8 cellular contexts compared by ENCODE assay signal in genomic region chr9:136864996-136865767, GRCh38. TPM values are rescaled to one million over a fixed set of nuclear protein-coding genes. Genes with fewer than 3 reads are reported as not detected.
DNase-seq lines count a peak whose midpoint lies in the region; ATAC-seq, FAIRE-seq and TF ChIP-seq lines count a peak whose summit lies in the region.

No MANE protein-coding gene starts in this region.

- H2AFZ ChIP-seq in DND-41 (ENCODE audit: low read depth, low read length), result no peak overlapping the region
- no peak overlapping the region for H2AFZ ChIP-seq in SU-DHL-6 (ENCODE audit: low read depth, low read length, severe bottlenecking)
- no peak overlapping the region for H2AFZ ChIP-seq in fibroblast of lung (ENCODE audit: low read length)
- H2AFZ ChIP-seq in parathyroid adenoma, result no peak overlapping the region

- H3K4me2 ChIP-seq in DND-41 (ENCODE audit: insufficient read depth, low read length) (peak overlapping the region; percentile 85), SU-DHL-6 (ENCODE audit: low read depth, low read length, poor library complexity, severe bottlenecking) (peak overlapping the region; percentile 69), fibroblast of lung (ENCODE audit: extremely low read depth, insufficient read depth, low read length) (peak overlapping the region; percentile 85), parathyroid adenoma (ENCODE audit: low read length) (peak overlapping the region; percentile 50)

- no peak for ATAC-seq in DND-41 (ENCODE audit: insufficient read depth, low read depth)
- no peak for ATAC-seq in GM19324 (IDR thresholded peaks at IDR 0.05; ENCODE audit: low FRiP score, unreplicated experiment)

- H3K9me3 ChIP-seq in DND-41 (ENCODE audit: insufficient read depth, low read length, severe bottlenecking) (no peaks in the 10 kb centered on the region), SU-DHL-6 (ENCODE audit: insufficient read depth, low read length) (no peaks in the 10 kb centered on the region), fibroblast of lung (ENCODE audit: control insufficient read depth, insufficient read depth, low read depth, low read length) (no peaks in the 10 kb centered on the region), parathyroid adenoma (ENCODE audit: control insufficient read depth, low read length) (no peaks in the 10 kb centered on the region)

- no peaks in the 10 kb centered on the region for H3K9me2 ChIP-seq in SU-DHL-6 (replicated peaks; ENCODE audit: insufficient read depth, low read length)

- peaks cover 37% of the 10 kb centered on the region for H3K36me3 ChIP-seq in DND-41 (ENCODE audit: insufficient read depth, low read length)
- H3K36me3 ChIP-seq in SU-DHL-6 (ENCODE audit: low read length), result no peaks in the 10 kb centered on the region
- H3K36me3 ChIP-seq in fibroblast of lung (ENCODE audit: control insufficient read depth, insufficient read depth, low read length), result peaks cover 21% of the 10 kb centered on the region
- H3K36me3 ChIP-seq in parathyroid adenoma (ENCODE audit: control insufficient read depth, insufficient read depth, low read length), result no peaks in the 10 kb centered on the region

- H3K27me3 ChIP-seq in DND-41 (ENCODE audit: insufficient read depth, low read length, poor library complexity) (no peaks in the 10 kb centered on the region), SU-DHL-6 (ENCODE audit: low read length) (no peaks in the 10 kb centered on the region), fibroblast of lung (ENCODE audit: control insufficient read depth, insufficient read depth, low read length) (no peaks in the 10 kb centered on the region), parathyroid adenoma (ENCODE audit: control insufficient read depth, insufficient read depth, low read length) (no peaks in the 10 kb centered on the region)

- peak overlapping the region; percentile 88 to 97; a peak in 3 of 4 replicates for H3K4me3 ChIP-seq in DND-41 (ENCODE audit: low read depth in 1 of 2, low read length in 2 of 2)
- peak overlapping the region; percentile 94 for H3K4me3 ChIP-seq in SU-DHL-6 (ENCODE audit: insufficient read depth, low read length, poor library complexity, severe bottlenecking)
- peak overlapping the region; percentile 40 to 81 (median 74) for H3K4me3 ChIP-seq in fibroblast of lung (replicated peaks in 1 of 4; ENCODE audit: control extremely low read depth in 1 of 4, insufficient read depth in 1 of 4, low read depth in 3 of 4, low read length in 4 of 4)
- peak overlapping the region; percentile 95 for H3K4me3 ChIP-seq in parathyroid adenoma (ENCODE audit: low read depth, low read length)

- TF ChIP-seq POLR2A in H54 (IDR thresholded peaks at IDR 0.05; ENCODE audit: low read depth, low read length), result no peak

- no peak for FAIRE-seq in H54 (lab: Jason Lieb, UNC)

- H3K79me2 ChIP-seq in DND-41 (ENCODE audit: insufficient read depth, low read length) (peaks cover 35% of the 10 kb centered on the region), SU-DHL-6 (ENCODE audit: insufficient read depth, low read length) (peaks cover 11% of the 10 kb centered on the region; the same call in 1 of the 2 replicates), fibroblast of lung (ENCODE audit: control insufficient read depth, insufficient read depth, low read length) (peaks cover 18% of the 10 kb centered on the region), parathyroid adenoma (peaks cover 4% of the 10 kb centered on the region)

- peaks cover 5% of the 10 kb centered on the region; the same call in 1 of the 2 replicates for H3F3A ChIP-seq in SU-DHL-6 (ENCODE audit: insufficient read depth)

- no peak for TF ChIP-seq CTCF in DND-41 (IDR thresholded peaks at IDR 0.05; ENCODE audit: borderline replicate concordance, extremely low read depth, low read length, poor library complexity, severe bottlenecking)
- TF ChIP-seq CTCF in SU-DHL-6 (IDR thresholded peaks at IDR 0.05; ENCODE audit: insufficient read depth, low read length, poor library complexity, severe bottlenecking), result no peak
- TF ChIP-seq CTCF in fibroblast of lung (conservative IDR thresholded peaks at IDR 0.05 in 1 of 2, IDR thresholded peaks at IDR 0.05 in 1 of 2; ENCODE audit: low read depth in 1 of 2, low read length in 2 of 2), result no peak
- no peak for TF ChIP-seq CTCF in parathyroid adenoma (IDR thresholded peaks at IDR 0.05)

- DNase-seq in DND-41 (no peak), fibroblast of lung (ENCODE audit: low read depth in 2 of 2) (no peak), germinal center (ENCODE audit: low spot score) (no peak), SK-N-DZ (ENCODE audit: low spot score) (no peak), H54 (ENCODE audit: insufficient read length, low spot score) (no peak)

- H3K27ac ChIP-seq in DND-41 (ENCODE audit: low read length) (peak overlapping the region; percentile 2), SU-DHL-6 (ENCODE audit: low read depth, low read length) (no peak overlapping the region), fibroblast of lung (ENCODE audit: insufficient read depth, low read length) (no peak overlapping the region), parathyroid adenoma (no peak overlapping the region)

- H3K4me1 ChIP-seq in DND-41 (ENCODE audit: insufficient read depth, low read length) (peaks cover 28% of the 10 kb centered on the region), fibroblast of lung (ENCODE audit: control insufficient read depth, extremely low read depth, insufficient read depth, low read length) (peaks cover 4% of the 10 kb centered on the region), parathyroid adenoma (no peaks in the 10 kb centered on the region)

- H4K20me1 ChIP-seq in DND-41 (ENCODE audit: insufficient read depth, low read length) (peaks cover 20% of the 10 kb centered on the region), SU-DHL-6 (ENCODE audit: low read depth, low read length) (no peaks in the 10 kb centered on the region), fibroblast of lung (ENCODE audit: control insufficient read depth, extremely low read depth, insufficient read depth, low read length) (no peaks in the 10 kb centered on the region)

- H3K9ac ChIP-seq in DND-41 (ENCODE audit: low read depth, low read length) (peak overlapping the region; percentile 85), SU-DHL-6 (ENCODE audit: low read length) (peak overlapping the region; percentile 87), fibroblast of lung (ENCODE audit: insufficient read depth, low read length) (peak overlapping the region; percentile 87), parathyroid adenoma (no peak overlapping the region)

RNA-seq across cellular contexts. Expression of gene EDF1, which starts 0.9 kb away (rescaled TPM):
- total RNA-seq in fibroblast of lung, result 279 and 317 TPM in 2 replicates
- 309 and 387 TPM in 2 replicates for polyA plus RNA-seq in fibroblast of lung
- 523 and 567 TPM in 2 replicates for polyA plus RNA-seq in fibroblast of lung (2012)
- polyA minus RNA-seq in fibroblast of lung (ENCODE audit: low replicate concordance), result 46.4 and 81.8 TPM in 2 replicates
- 448 and 474 TPM in 2 replicates for polyA plus RNA-seq in SK-N-DZ (2014; cell fraction: cytosol; rRNA removed)
- polyA plus RNA-seq in SK-N-DZ (2014; cell fraction: nucleus; rRNA removed), result 397 and 472 TPM in 2 replicates

RNA-seq across cellular contexts. Expression of gene MAMDC4, which starts 13.0 kb away (rescaled TPM):
- 3.3 and 4.6 TPM in 2 replicates for total RNA-seq in fibroblast of lung
- 0.30 and 0.37 TPM in 2 replicates for polyA plus RNA-seq in fibroblast of lung
- 0.60 and 0.91 TPM in 2 replicates for polyA plus RNA-seq in fibroblast of lung (2012)
- 1.1 TPM in 1 of 2 replicates, not detected in the other for polyA minus RNA-seq in fibroblast of lung (ENCODE audit: low replicate concordance)
- polyA plus RNA-seq in SK-N-DZ (2014; cell fraction: cytosol; rRNA removed), result 3.3 and 5.7 TPM in 2 replicates
- polyA plus RNA-seq in SK-N-DZ (2014; cell fraction: nucleus; rRNA removed), result 151 and 179 TPM in 2 replicates

RNA-seq across cellular contexts. Expression of gene PHPT1, which starts 16.0 kb away (rescaled TPM):
- 175 and 190 TPM in 2 replicates for total RNA-seq in fibroblast of lung
- 99.6 and 108 TPM in 2 replicates for polyA plus RNA-seq in fibroblast of lung
- 153 TPM in 2 replicates for polyA plus RNA-seq in fibroblast of lung (2012)
- polyA minus RNA-seq in fibroblast of lung (ENCODE audit: low replicate concordance), result 26.7 and 34.5 TPM in 2 replicates
- polyA plus RNA-seq in SK-N-DZ (2014; cell fraction: cytosol; rRNA removed), result 83.9 and 129 TPM in 2 replicates
- 114 and 184 TPM in 2 replicates for polyA plus RNA-seq in SK-N-DZ (2014; cell fraction: nucleus; rRNA removed)

RNA-seq across cellular contexts. Expression of gene TRAF2, which starts 21.1 kb away (rescaled TPM):
- 8.0 and 8.4 TPM in 2 replicates for total RNA-seq in fibroblast of lung
- 3.7 and 4.3 TPM in 2 replicates for polyA plus RNA-seq in fibroblast of lung
- polyA plus RNA-seq in fibroblast of lung (2012), result 5.2 and 7.6 TPM in 2 replicates
- 11.0 and 17.7 TPM in 2 replicates for polyA minus RNA-seq in fibroblast of lung (ENCODE audit: low replicate concordance)
- polyA plus RNA-seq in SK-N-DZ (2014; cell fraction: cytosol; rRNA removed), result 37.1 and 39.3 TPM in 2 replicates
- 55.2 and 61.2 TPM in 2 replicates for polyA plus RNA-seq in SK-N-DZ (2014; cell fraction: nucleus; rRNA removed)

RNA-seq across cellular contexts. Expression of gene AJM1, which starts 22.9 kb away (rescaled TPM):
- total RNA-seq in fibroblast of lung, result 1.7 and 1.8 TPM in 2 replicates
- polyA plus RNA-seq in fibroblast of lung, result 0.15 and 0.19 TPM in 2 replicates
- 1.4 and 1.5 TPM in 2 replicates for polyA plus RNA-seq in fibroblast of lung (2012)
- 0.07 and 0.20 TPM in 2 replicates for polyA minus RNA-seq in fibroblast of lung (ENCODE audit: low replicate concordance)
- 0.28 and 1.1 TPM in 2 replicates for polyA plus RNA-seq in SK-N-DZ (2014; cell fraction: cytosol; rRNA removed)
- polyA plus RNA-seq in SK-N-DZ (2014; cell fraction: nucleus; rRNA removed), result 9.8 and 12.7 TPM in 2 replicates
